ENCODE assay signal across 32 cellular contexts in genomic region chr16:86200722-86201121, GRCh38.
A peak's percentile ranks its signal among the peaks of the same experiment; 100 is the strongest.
DNase-seq lines count a peak whose midpoint lies in the region; ATAC-seq, FAIRE-seq and TF ChIP-seq lines count a peak whose summit lies in the region.
"Had no signal": no experiment of that assay in that cellular context is flagged by ENCODE, and none has a peak within 500 bp of the region (broad histone marks: within the 10 kb centered on the region; RNA-seq: fewer than 3 reads in every experiment).

No MANE protein-coding gene starts in this region.

- H3K36me3 ChIP-seq in HepG2 (replicated peaks in 1 of 2; ENCODE audit: control insufficient read depth in 1 of 2, insufficient read depth in 2 of 2, low read length in 2 of 2) (no peaks in the 10 kb centered on the region), right lobe of liver (no peaks in the 10 kb centered on the region), urinary bladder (ENCODE audit: insufficient read depth) (no peaks in the 10 kb centered on the region), vagina (no peaks in the 10 kb centered on the region)
- H3K36me3 ChIP-seq: heart left ventricle, WERI-Rb-1 had no signal

- H3K9me3 Mint-ChIP-seq in nephron progenitor cell = no peaks in the 10 kb centered on the region
- H3K9me3 Mint-ChIP-seq: activated naive CD8-positive, alpha-beta T cell treated with anti-CD3 and anti-CD28 coated beads, Interleukin-2, amount 10 ng/mL, durations not matched to agents 7 days and 5 days; neural crest cell had no signal

- no peak overlapping the region for H3K4me3 ChIP-seq in HepG2 (replicated peaks in 1 of 3; ENCODE audit: insufficient read depth in 1 of 3, low read depth in 2 of 3, low read length in 3 of 3)
- H3K4me3 ChIP-seq in right lobe of liver = no peak overlapping the region
- no peak overlapping the region for H3K4me3 ChIP-seq in urinary bladder (ENCODE audit: low read depth, low read length)
- H3K4me3 ChIP-seq in vagina = no peak overlapping the region
- H3K4me3 ChIP-seq: heart left ventricle had no signal

- H3K4me2 ChIP-seq in HepG2 (ENCODE audit: low read depth, low read length) = no peak overlapping the region

- no peak for DNase-seq in HepG2 (ENCODE audit: low spot score)
- DNase-seq in right lobe of liver = no peak
- DNase-seq in islet precursor cell = peak; percentile 71
- DNase-seq in nephron progenitor cell = no peak
- DNase-seq in omental fat pad (ENCODE audit: low spot score) = no peak
- no peak for DNase-seq in vagina (ENCODE audit: extremely low spot score in 2 of 2)
- DNase-seq: activated CD4-positive, alpha-beta T cell treated with anti-CD3 and anti-CD28 coated beads for 48 hours; activated gamma-delta T cell; activated naive CD8-positive, alpha-beta T cell treated with anti-CD3 and anti-CD28 coated beads, Interleukin-2, amount 10 ng/mL, durations not matched to agents 7 days and 5 days; aorta; Caco-2; DMS53; heart left ventricle; KBM-7; kidney; NCI-H1092; NCI-H1694 treated with DMSO at 0.1 percent for 48 hours; NCI-H2171; NCI-H82; stimulated activated CD4-positive, alpha-beta T cell treated with anti-CD3 and anti-CD28 coated beads, Interleukin-12 subunit alpha, Interleukin-12 subunit beta, amount 100 ng/mL, for 4 hours; stimulated activated CD4-positive, alpha-beta T cell treated with anti-CD3 and anti-CD28 coated beads, Interleukin-2, amount 100 ng/mL, for 48 hours; substantia nigra; WERI-Rb-1 had no signal

- ATAC-seq in HepG2 (peak; percentile 65), right lobe of liver (no peak), omental fat pad (ENCODE audit: low FRiP score) (no peak), GM19328 (IDR thresholded peaks at IDR 0.05; ENCODE audit: unreplicated experiment) (no peak)
- ATAC-seq: heart left ventricle had no signal

- 5% methylated on average over 8 of the region's 9 CpGs for WGBS in HepG2 (ENCODE audit: low lambda C conversion rate)
- 22% methylated on average over 4 of the region's 9 CpGs for WGBS in right lobe of liver (ENCODE audit: insufficient coverage, low coverage, low lambda C conversion rate, missing lambda C conversion rate)
- WGBS in urinary bladder = 38% methylated on average over 9 of the region's 9 CpGs

- H3K27me3 ChIP-seq in HepG2 (ENCODE audit: control insufficient read depth in 1 of 2, insufficient read depth in 2 of 2, low read length in 2 of 2) (peaks cover 7 to 78% of the 10 kb centered on the region in 2 experiments), right lobe of liver (no peaks in the 10 kb centered on the region), vagina (no peaks in the 10 kb centered on the region)

- TF ChIP-seq EP300 in HepG2 (IDR thresholded peaks at IDR 0.05; ENCODE audit: low read depth in 2 of 2, low read length in 2 of 2) = no peak
- no peak for TF ChIP-seq EP300 in HepG2 (CRISPR knock-in tag; IDR thresholded peaks at IDR 0.05; ENCODE audit: borderline replicate concordance)

- no peak overlapping the region for H3K27ac Mint-ChIP-seq in nephron progenitor cell
- H3K27ac Mint-ChIP-seq: activated naive CD8-positive, alpha-beta T cell treated with anti-CD3 and anti-CD28 coated beads, Interleukin-2, amount 10 ng/mL, durations not matched to agents 7 days and 5 days had no signal

- POLR2A ChIA-PET in HepG2 (lab: Yijun Ruan, JAX) = no interaction called here

- TF ChIP-seq POLR2A in HepG2 (IDR thresholded peaks at IDR 0.05; ENCODE audit: insufficient read depth in 1 of 2, low read depth in 2 of 2, low read length in 2 of 2) (no peak), right lobe of liver (IDR thresholded peaks at IDR 0.05) (no peak), vagina (IDR thresholded peaks at IDR 0.05) (no peak)

- H3K79me2 ChIP-seq in HepG2 (ENCODE audit: insufficient read depth, low read length) = no peaks in the 10 kb centered on the region

- H3K27ac ChIP-seq in HepG2 (ENCODE audit: extremely low read length, insufficient read depth, low read length) (no peak overlapping the region), right lobe of liver (no peak overlapping the region), urinary bladder (ENCODE audit: low read depth) (peak overlapping the region; percentile 89), vagina (no peak overlapping the region)
- H3K27ac ChIP-seq: 22Rv1, C4-2B, epithelial cell of prostate, WERI-Rb-1 had no signal

- no peak overlapping the region for H2AFZ ChIP-seq in HepG2 (ENCODE audit: low read length)

- no peak for TF ChIP-seq RAD21 in HepG2 (CRISPR knock-in tag; IDR thresholded peaks at IDR 0.05)

- H3K4me1 ChIP-seq in HepG2 (ENCODE audit: insufficient read depth, low read length) (no peaks in the 10 kb centered on the region), right lobe of liver (no peaks in the 10 kb centered on the region), urinary bladder (ENCODE audit: insufficient read depth) (no peaks in the 10 kb centered on the region), vagina (no peaks in the 10 kb centered on the region)
- H3K4me1 ChIP-seq: heart left ventricle had no signal

- intact Hi-C loops in HepG2 (cut with micrococcal nuclease; ENCODE audit: unreplicated experiment) (no loop called here), right lobe of liver (cut with DNase I) (no loop called here), vagina (cut with DNase I) (no loop called here)

- TF ChIP-seq CTCF in HepG2 (CRISPR knock-in tag; IDR thresholded peaks at IDR 0.05) (no peak), right lobe of liver (IDR thresholded peaks at IDR 0.05) (no peak), nephron progenitor cell (IDR thresholded peaks at IDR 0.05) (no peak), omental fat pad (IDR thresholded peaks at IDR 0.05) (no peak), vagina (IDR thresholded peaks at IDR 0.05) (no peak)

- peaks cover 70% of the 10 kb centered on the region for H3K4me1 Mint-ChIP-seq in nephron progenitor cell
- H3K4me1 Mint-ChIP-seq: activated naive CD8-positive, alpha-beta T cell treated with anti-CD3 and anti-CD28 coated beads, Interleukin-2, amount 10 ng/mL, durations not matched to agents 7 days and 5 days had no signal

- CTCF ChIA-PET in HepG2 (lab: Yijun Ruan, JAX; ENCODE audit: low intra/inter-chr PET ratio, low total read pairs) = no interaction called here

- FAIRE-seq in HepG2 (lab: Jason Lieb, UNC) = no peak
- FAIRE-seq: G401.6, HTR-8/SVneo, kidney, RCC 7860 had no signal

- peaks cover 75% of the 10 kb centered on the region for H3K27me3 Mint-ChIP-seq in nephron progenitor cell (ENCODE audit: low read depth, poor library complexity)

- H3K9ac ChIP-seq in HepG2 (ENCODE audit: insufficient read depth, low read depth, low read length) = no peak overlapping the region

- no peaks in the 10 kb centered on the region; the same call in 1 of the 2 replicates for H4K20me1 ChIP-seq in HepG2 (ENCODE audit: insufficient read depth, low read length)

- in situ Hi-C loops in HepG2 (cut with HindIII; ENCODE audit: extremely low pct_ligation_motif_present, low pct_unique_long_range_greater_than_20kb) = no loop called here

- H3K4me3 Mint-ChIP-seq in nephron progenitor cell = peak overlapping the region; percentile 30
- H3K4me3 Mint-ChIP-seq: activated naive CD8-positive, alpha-beta T cell treated with anti-CD3 and anti-CD28 coated beads, Interleukin-2, amount 10 ng/mL, durations not matched to agents 7 days and 5 days; neural crest cell had no signal

- no TSS peak for BruUV-seq in HepG2 (replicated peaks; lab: Mats Ljungman, UMichigan)

- no peaks in the 10 kb centered on the region for H3K36me3 Mint-ChIP-seq in nephron progenitor cell (ENCODE audit: low read depth)
- H3K36me3 Mint-ChIP-seq: activated naive CD8-positive, alpha-beta T cell treated with anti-CD3 and anti-CD28 coated beads, Interleukin-2, amount 10 ng/mL, durations not matched to agents 7 days and 5 days had no signal

- H3K9me3 ChIP-seq in HepG2 (ENCODE audit: low read length) (no peaks in the 10 kb centered on the region), right lobe of liver (no peaks in the 10 kb centered on the region), vagina (no peaks in the 10 kb centered on the region)
- H3K9me3 ChIP-seq: Caco-2, heart left ventricle had no signal

TF ChIP-seq in HepG2, 621 proteins besides CTCF, POLR2A, EP300 and RAD21 (continues in another document):
- no peak for TF ChIP-seq STAG1 (CRISPR knock-in tag; IDR thresholded peaks at IDR 0.05)
- no peak for TF ChIP-seq ZNF704 (CRISPR knock-in tag; IDR thresholded peaks at IDR 0.05; ENCODE audit: borderline replicate concordance)
- TF ChIP-seq JUN (CRISPR knock-in tag; IDR thresholded peaks at IDR 0.05) = no peak
